In the genomic region with DNA sequence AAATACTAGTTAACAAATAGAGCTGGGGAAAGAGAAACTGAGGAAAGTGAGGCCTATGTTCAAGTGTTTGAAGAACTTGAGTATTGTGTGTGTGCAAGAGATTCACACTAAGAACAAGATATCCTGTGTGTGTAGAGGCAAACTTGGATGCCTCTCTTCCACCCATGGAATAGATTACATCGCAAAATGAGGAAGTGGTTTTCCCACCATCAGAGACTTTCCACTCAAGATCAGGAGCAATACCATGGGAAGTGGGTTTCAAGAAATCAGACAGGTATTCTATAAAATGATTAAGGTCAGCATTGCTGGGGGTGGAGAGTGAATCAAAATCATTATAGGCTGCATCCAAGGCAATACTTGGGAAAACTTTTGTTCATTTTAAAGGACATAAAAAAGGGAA, we compare ENCODE assay signal across 2 cellular contexts.
TF ChIP-seq lines count a peak whose summit lies in the region.

No MANE protein-coding gene starts in this region.

TF ChIP-seq in GM12878, 131 proteins besides CTCF, POLR2A, EP300 and RAD21:
- 0 out of 2 replicates have a peak, but pooled peaks have one; percentile 5 for TF ChIP-seq SPI1 (IDR thresholded peaks at IDR 0.05; ENCODE audit: borderline replicate concordance, insufficient read depth, low read depth, low read length)
- TF ChIP-seq CHD1 (IDR thresholded peaks at IDR 0.05; ENCODE audit: low read depth, low read length), result no peak

TF ChIP-seq in H1, 55 proteins besides CTCF, POLR2A, EP300 and RAD21:
- TF ChIP-seq CREB1 (IDR thresholded peaks at IDR 0.05), result no peak
- TF ChIP-seq RFX5 (IDR thresholded peaks at IDR 0.05; ENCODE audit: borderline replicate concordance, low read depth, low read length), result no peak
- TF ChIP-seq, protein P1, sequence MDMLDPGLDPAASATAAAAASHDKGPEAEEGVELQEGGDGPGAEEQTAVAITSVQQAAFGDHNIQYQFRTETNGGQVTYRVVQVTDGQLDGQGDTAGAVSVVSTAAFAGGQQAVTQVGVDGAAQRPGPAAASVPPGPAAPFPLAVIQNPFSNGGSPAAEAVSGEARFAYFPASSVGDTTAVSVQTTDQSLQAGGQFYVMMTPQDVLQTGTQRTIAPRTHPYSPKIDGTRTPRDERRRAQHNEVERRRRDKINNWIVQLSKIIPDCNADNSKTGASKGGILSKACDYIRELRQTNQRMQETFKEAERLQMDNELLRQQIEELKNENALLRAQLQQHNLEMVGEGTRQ (IDR thresholded peaks at IDR 0.05; ENCODE audit: low read length), result no peak
- TF ChIP-seq POLR2AphosphoS5 (IDR thresholded peaks at IDR 0.05; ENCODE audit: low read depth, low read length), result no peak
- TF ChIP-seq CBX5 (IDR thresholded peaks at IDR 0.05; ENCODE audit: low read depth, low read length), result no peak
- TF ChIP-seq NRF1 (IDR thresholded peaks at IDR 0.05; ENCODE audit: low read depth, low read length), result no peak
- no peak for TF ChIP-seq KDM4A (IDR thresholded peaks at IDR 0.05; ENCODE audit: low read depth, low read length, severe bottlenecking)
- TF ChIP-seq SUZ12 (IDR thresholded peaks at IDR 0.05; ENCODE audit: low read length), result no peak
- no peak for TF ChIP-seq HDAC6 (IDR thresholded peaks at IDR 0.05; ENCODE audit: low read depth, low read length)
- no peak for TF ChIP-seq EGR1 (IDR thresholded peaks at IDR 0.05; ENCODE audit: borderline replicate concordance, low read depth, low read length)
- no peak for TF ChIP-seq BRCA1 (IDR thresholded peaks at IDR 0.05; ENCODE audit: low read depth, low read length)
- TF ChIP-seq GTF2F1 (IDR thresholded peaks at IDR 0.05; ENCODE audit: borderline replicate concordance, low read depth, low read length), result no peak
- no peak for TF ChIP-seq KDM5A (IDR thresholded peaks at IDR 0.05; ENCODE audit: low read length)
